ENCODE assay signal across 14 cellular contexts in the genomic region with DNA sequence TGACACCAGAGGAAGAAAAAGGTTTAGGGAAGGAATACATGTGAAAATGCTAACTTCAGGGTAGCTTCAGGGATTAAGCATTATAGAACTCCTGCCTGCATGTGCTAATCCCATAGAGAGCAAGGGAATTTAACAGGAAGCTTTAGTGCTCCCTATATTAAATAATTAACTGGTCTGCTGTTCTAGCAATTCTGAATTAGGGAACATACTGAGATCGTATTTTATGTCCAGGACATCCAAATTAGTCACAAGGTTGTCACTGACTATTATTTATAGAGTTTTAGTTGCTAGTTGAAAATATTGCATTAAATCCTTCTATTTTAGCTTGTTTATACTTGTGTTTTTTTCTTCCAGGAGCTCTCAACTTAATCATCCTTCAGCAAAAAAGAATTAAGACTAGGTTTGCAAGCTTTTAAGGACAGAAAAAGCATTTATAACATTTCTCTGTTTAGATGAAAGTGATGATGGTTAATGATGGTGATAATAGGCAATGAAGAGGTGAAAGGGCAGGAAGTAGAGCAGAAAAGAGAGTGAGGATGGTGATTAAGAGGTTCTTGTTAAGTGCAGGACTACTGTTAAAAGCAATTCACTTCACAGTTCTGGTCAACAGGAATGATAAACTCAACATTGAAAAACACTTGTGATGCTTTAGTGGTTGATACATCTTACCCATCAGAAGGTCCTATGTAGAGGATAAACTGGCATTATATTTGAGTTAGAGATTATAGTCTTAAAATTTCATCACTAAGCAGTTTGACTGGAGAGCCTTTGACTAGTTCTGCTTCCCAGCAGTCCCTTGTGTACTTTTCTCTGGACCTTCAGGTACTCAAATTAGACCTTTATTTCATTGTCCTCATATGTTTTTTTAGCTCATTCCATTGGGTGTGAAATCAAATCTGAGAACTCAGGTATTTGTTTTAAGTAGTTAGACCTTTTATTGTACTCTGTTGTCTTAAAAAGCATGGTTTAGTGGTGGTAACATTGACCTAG. TPM values are rescaled to one million over a fixed set of nuclear protein-coding genes. Genes with fewer than 3 reads are reported as not detected.
DNase-seq lines count a peak whose midpoint lies in the region; ATAC-seq, FAIRE-seq and TF ChIP-seq lines count a peak whose summit lies in the region.
"Had no signal": no experiment of that assay in that cellular context is flagged by ENCODE, and none has a peak within 500 bp of the region (broad histone marks: within the 10 kb centered on the region; RNA-seq: fewer than 3 reads in every experiment).

No MANE protein-coding gene starts in this region.

- H3K36me3 ChIP-seq in breast epithelium = no peaks in the 10 kb centered on the region
- H3K36me3 ChIP-seq in tibial artery = no peaks in the 10 kb centered on the region
- H3K36me3 ChIP-seq in prostate gland = no peaks in the 10 kb centered on the region

- H3K27me3 ChIP-seq in breast epithelium (no peaks in the 10 kb centered on the region), tibial artery (no peaks in the 10 kb centered on the region), prostate gland (replicated peaks; ENCODE audit: insufficient read depth) (no peaks in the 10 kb centered on the region)

- no peak for TF ChIP-seq POLR2A in breast epithelium (IDR thresholded peaks at IDR 0.05)
- no peak for TF ChIP-seq POLR2A in prostate gland (IDR thresholded peaks at IDR 0.05)

- H3K9me3 Mint-ChIP-seq in MCF 10A (ENCODE audit: unreplicated experiment) = no peaks in the 10 kb centered on the region
- H3K9me3 Mint-ChIP-seq: endodermal cell had no signal

- BruUV-seq in MCF 10A (replicated peaks; lab: Mats Ljungman, UMichigan) = no TSS peak

- no peak overlapping the region for H3K27ac ChIP-seq in breast epithelium
- peak overlapping the region; percentile 42 to 57 for H3K27ac ChIP-seq in tibial artery
- peak overlapping the region in 1 of 2 donors; percentile 12 for H3K27ac ChIP-seq in prostate gland

- 33% methylated on average over 1 of the region's 1 CpG for WGBS in prostate gland

- ATAC-seq in T-helper 17 cell (no peak), left colon (peak; percentile 22)

- DNase-seq in MCF 10A (ENCODE audit: unreplicated experiment) (no peak), breast epithelium (ENCODE audit: low spot score in 2 of 2) (no peak), T-helper 17 cell (no peak), left colon (no peak), tibial artery (no peak), prostate gland (ENCODE audit: low spot score) (no peak), D721Med (ENCODE audit: insufficient read length, low spot score) (no peak)
- DNase-seq in stimulated activated naive CD4-positive, alpha-beta T cell (lab: John Stamatoyannopoulos, UW) = no peak
- DNase-seq: AML-193; amniotic stem cell; hypothalamus; NCI-H1694 treated with DMSO at 0.1 percent for 48 hours; stimulated activated CD4-positive, alpha-beta T cell treated with anti-CD3 and anti-CD28 coated beads, Interleukin-2, amount 100 ng/mL, for 24 hours had no signal

- intact Hi-C loops in MCF 10A (cut with micrococcal nuclease) = no loop called here
- intact Hi-C loops in breast epithelium (cut with DNase I; ENCODE audit: low total_unique reads) = no loop called here
- intact Hi-C loops in left colon (cut with DNase I, micrococcal nuclease) = no loop called here
- intact Hi-C loops in tibial artery (cut with DNase I; ENCODE audit: low total_unique reads) = loop anchor here (10.0 kb wide), 1 partner anchor 63 kb away; a partner anchor contains a TSS
- intact Hi-C loops in prostate gland (cut with DNase I) = no loop called here

- peaks cover 37% of the 10 kb centered on the region for H3K4me1 Mint-ChIP-seq in MCF 10A (ENCODE audit: insufficient read depth, unreplicated experiment)
- H3K4me1 Mint-ChIP-seq in T-helper 17 cell = peaks cover 52% of the 10 kb centered on the region

- FAIRE-seq in D721Med (lab: Jason Lieb, UNC) = no peak

- no peaks in the 10 kb centered on the region for H3K9me3 ChIP-seq in breast epithelium
- no peaks in the 10 kb centered on the region for H3K9me3 ChIP-seq in T-helper 17 cell (ENCODE audit: control insufficient read depth, low read length, poor library complexity, severe bottlenecking)
- H3K9me3 ChIP-seq in tibial artery = no peaks in the 10 kb centered on the region
- no peaks in the 10 kb centered on the region for H3K9me3 ChIP-seq in prostate gland

- POLR2A ChIA-PET in MCF 10A (lab: Yijun Ruan, JAX) = interaction anchor here (0.5 to 6.2 kb wide), 7 partner anchors 8 to 118 kb away, joined by 3 to 52 read pairs (median 5); a partner anchor contains a TSS

- no peak overlapping the region for H3K4me3 ChIP-seq in breast epithelium
- no peak overlapping the region for H3K4me3 ChIP-seq in tibial artery
- H3K4me3 ChIP-seq in prostate gland = no peak overlapping the region

- no peak overlapping the region for H3K4me3 Mint-ChIP-seq in MCF 10A (ENCODE audit: unreplicated experiment)
- H3K4me3 Mint-ChIP-seq in T-helper 17 cell = peak overlapping the region; percentile 74
- H3K4me3 Mint-ChIP-seq: endodermal cell had no signal

- H3K36me3 Mint-ChIP-seq in MCF 10A (ENCODE audit: insufficient read depth, unreplicated experiment) = peaks cover 32% of the 10 kb centered on the region
- no peaks in the 10 kb centered on the region for H3K36me3 Mint-ChIP-seq in T-helper 17 cell (ENCODE audit: low read depth)

- CTCF ChIA-PET in MCF 10A (lab: Yijun Ruan, JAX) = interaction anchor here (0.6 to 1.2 kb wide), 3 partner anchors 100 to 464 kb away, joined by 3 read pairs; no protein-coding TSS in a partner anchor

- TF ChIP-seq CTCF in MCF 10A (IDR thresholded peaks at IDR 0.05; ENCODE audit: unreplicated experiment) = no peak
- no peak for TF ChIP-seq CTCF in breast epithelium (IDR thresholded peaks at IDR 0.05)
- no peak for TF ChIP-seq CTCF in tibial artery (IDR thresholded peaks at IDR 0.05)
- no peak for TF ChIP-seq CTCF in prostate gland (IDR thresholded peaks at IDR 0.05)
- no peak for TF ChIP-seq CTCF in D721Med (IDR thresholded peaks at IDR 0.05; ENCODE audit: insufficient read depth, missing control alignments)

- H3K27ac Mint-ChIP-seq in MCF 10A (ENCODE audit: low read depth, unreplicated experiment) (peak overlapping the region; percentile 92), T-helper 17 cell (peak overlapping the region; percentile 90)

- H3K4me1 ChIP-seq in breast epithelium (peaks cover 0 to 21% of the 10 kb centered on the region in 2 donors), tibial artery (peaks cover 4 to 94% (median 62%) of the 10 kb centered on the region in 4 donors), prostate gland (replicated peaks) (no peaks in the 10 kb centered on the region)

- H3K27me3 Mint-ChIP-seq in MCF 10A (ENCODE audit: insufficient read depth, unreplicated experiment) (no peaks in the 10 kb centered on the region), T-helper 17 cell (no peaks in the 10 kb centered on the region)

RNA-seq across cellular contexts. Expression of a gene that starts 10.7 kb away (rescaled TPM):
- total RNA-seq in MCF 10A (2022) (180 and 232 TPM in 2 replicates), breast epithelium (100 to 1,000 TPM; 176 to 198 (median 186) TPM), T-helper 17 cell (100 to 1,000 TPM; 251 to 319 TPM), left colon (100 to 1,000 TPM; 121 to 182 TPM), prostate gland (100 to 1,000 TPM; 105 to 145 TPM)

Comparison
In these comparisons a context has a peak if more than half of its experiments do, and no peak if none do; other contexts are left out.
1. H3K27ac ChIP-seq: peak in tibial artery (2 of 2); none in breast epithelium (0 of 2).